In genomic region chr2:231185050-231185725, GRCh38 we compare ENCODE assay signal across 1 cellular context.
TF ChIP-seq lines count a peak whose summit lies in the region.

No MANE protein-coding gene starts in this region.

TF ChIP-seq in endothelial cell of umbilical vein, 7 proteins besides CTCF, POLR2A, EP300 and RAD21:
- TF ChIP-seq, protein P1, sequence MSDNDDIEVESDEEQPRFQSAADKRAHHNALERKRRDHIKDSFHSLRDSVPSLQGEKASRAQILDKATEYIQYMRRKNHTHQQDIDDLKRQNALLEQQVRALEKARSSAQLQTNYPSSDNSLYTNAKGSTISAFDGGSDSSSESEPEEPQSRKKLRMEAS (IDR thresholded peaks at IDR 0.05; ENCODE audit: insufficient read depth, insufficient read length): no peak
- TF ChIP-seq GATA2 (IDR thresholded peaks at IDR 0.05; ENCODE audit: insufficient read depth, insufficient read length, low read depth, low read length) (no peak), FOS (IDR thresholded peaks at IDR 0.05; ENCODE audit: borderline replicate concordance, insufficient read depth, low read length) (no peak), POLR2AphosphoS5 (IDR thresholded peaks at IDR 0.05; ENCODE audit: insufficient read depth, low read depth, low read length) (no peak), JUN (IDR thresholded peaks at IDR 0.05; ENCODE audit: borderline replicate concordance, insufficient read depth, insufficient read length, low read depth) (no peak), MYC (IDR thresholded peaks at IDR 0.05; ENCODE audit: low read depth, low read length) (no peak), EZH2 (IDR thresholded peaks at IDR 0.05; ENCODE audit: borderline replicate concordance, low read depth, low read length, severe bottlenecking) (no peak)
